ENCODE assay signal across 1 cellular context in genomic region chr17:46982577-46982976, GRCh38.
TF ChIP-seq lines count a peak whose summit lies in the region.

No MANE protein-coding gene starts in this region.

TF ChIP-seq in HepG2, 621 proteins besides CTCF, POLR2A, EP300 and RAD21 (continued from another document):
- TF ChIP-seq ZNF770 (CRISPR knock-in tag; IDR thresholded peaks at IDR 0.05) (no peak), XRCC5 (optimal IDR thresholded peaks at IDR 0.05; ENCODE audit: low read length) (no peak), ZNF766 (CRISPR knock-in tag; IDR thresholded peaks at IDR 0.05; ENCODE audit: borderline replicate concordance) (no peak), ZNF331 (CRISPR knock-in tag; IDR thresholded peaks at IDR 0.05) (peak; percentile 33; the same call in 1 of the 2 replicates), GRHL1 (CRISPR knock-in tag; conservative IDR thresholded peaks at IDR 0.05) (no peak), HNF4A (CRISPR knock-in tag; IDR thresholded peaks at IDR 0.05) (peak; percentile 43; the same call in 1 of the 2 replicates), FOXA3 (CRISPR knock-in tag; IDR thresholded peaks at IDR 0.05) (peak; percentile 89), FOXC1 (CRISPR knock-in tag; IDR thresholded peaks at IDR 0.05; ENCODE audit: borderline replicate concordance) (no peak), ELF4 (CRISPR knock-in tag; IDR thresholded peaks at IDR 0.05; ENCODE audit: borderline replicate concordance) (no peak), ZSCAN29 (CRISPR knock-in tag; conservative IDR thresholded peaks at IDR 0.05) (no peak), ARID5B (CRISPR knock-in tag; IDR thresholded peaks at IDR 0.05) (peak; percentile 60), GTF3A (CRISPR knock-in tag; conservative IDR thresholded peaks at IDR 0.05) (no peak), NONO (IDR thresholded peaks at IDR 0.05) (no peak), NONO (CRISPR knock-in tag; conservative IDR thresholded peaks at IDR 0.05) (peak; percentile 55; the same call in 1 of the 2 replicates), TSC22D2 (CRISPR knock-in tag; IDR thresholded peaks at IDR 0.05; ENCODE audit: borderline replicate concordance) (no peak), NCOA2 (CRISPR knock-in tag; IDR thresholded peaks at IDR 0.05) (peak; percentile 44; the same call in 1 of the 2 replicates), ZNF205 (CRISPR knock-in tag; IDR thresholded peaks at IDR 0.05) (no peak), NFKB2 (CRISPR knock-in tag; IDR thresholded peaks at IDR 0.05; ENCODE audit: borderline replicate concordance) (no peak), RNF2 (conservative IDR thresholded peaks at IDR 0.05; ENCODE audit: low read depth) (no peak), FOXO1 (CRISPR knock-in tag; IDR thresholded peaks at IDR 0.05) (peak; percentile 72), ZNF281 (CRISPR knock-in tag; IDR thresholded peaks at IDR 0.05; ENCODE audit: borderline replicate concordance) (peak; percentile 47; the same call in 1 of the 2 replicates), SIX1 (CRISPR knock-in tag; IDR thresholded peaks at IDR 0.05; ENCODE audit: borderline replicate concordance) (no peak), ZNF296 (CRISPR knock-in tag; conservative IDR thresholded peaks at IDR 0.05) (no peak), SALL1 (CRISPR knock-in tag; IDR thresholded peaks at IDR 0.05) (peak; percentile 34; the same call in 1 of the 2 replicates), PRDM4 (CRISPR knock-in tag; IDR thresholded peaks at IDR 0.05; ENCODE audit: borderline replicate concordance) (no peak), GATAD2A (CRISPR knock-in tag; IDR thresholded peaks at IDR 0.05) (peak; percentile 78), ZBTB3 (CRISPR knock-in tag; IDR thresholded peaks at IDR 0.05; ENCODE audit: borderline replicate concordance, low read depth) (no peak), FOXK1 (CRISPR knock-in tag; IDR thresholded peaks at IDR 0.05; ENCODE audit: borderline replicate concordance, low read depth) (peak; percentile 43; the same call in 1 of the 2 replicates), SAP130 (CRISPR knock-in tag; IDR thresholded peaks at IDR 0.05; ENCODE audit: low read depth) (peak; percentile 49), CBX5 (CRISPR knock-in tag; IDR thresholded peaks at IDR 0.05; ENCODE audit: borderline replicate concordance) (no peak), ZZZ3 (CRISPR knock-in tag; IDR thresholded peaks at IDR 0.05; ENCODE audit: borderline replicate concordance) (no peak), FOXP1 (IDR thresholded peaks at IDR 0.05) (no peak), FOXP1 (CRISPR knock-in tag; IDR thresholded peaks at IDR 0.05) (peak; percentile 62), HNRNPK (IDR thresholded peaks at IDR 0.05; ENCODE audit: low read depth, low read length, poor library complexity, severe bottlenecking) (no peak), HDAC1 (CRISPR knock-in tag; IDR thresholded peaks at IDR 0.05) (peak; percentile 45), ARNT2 (CRISPR knock-in tag; IDR thresholded peaks at IDR 0.05; ENCODE audit: low read depth) (no peak), ZNF569 (CRISPR knock-in tag; IDR thresholded peaks at IDR 0.05; ENCODE audit: borderline replicate concordance) (no peak), TBX2 (CRISPR knock-in tag; IDR thresholded peaks at IDR 0.05; ENCODE audit: borderline replicate concordance) (peak; percentile 40; the same call in 1 of the 2 replicates), ZKSCAN5 (CRISPR knock-in tag; IDR thresholded peaks at IDR 0.05) (no peak), MAX (IDR thresholded peaks at IDR 0.05) (0 out of 2 replicates have a peak, but pooled peaks have one; percentile 11), ZSCAN21 (CRISPR knock-in tag; IDR thresholded peaks at IDR 0.05; ENCODE audit: borderline replicate concordance) (no peak), ZNF513 (CRISPR knock-in tag; conservative IDR thresholded peaks at IDR 0.05) (no peak), ZSCAN31 (CRISPR knock-in tag; IDR thresholded peaks at IDR 0.05; ENCODE audit: low read depth) (no peak), RXRB (CRISPR knock-in tag; IDR thresholded peaks at IDR 0.05; ENCODE audit: borderline replicate concordance) (peak; percentile 35; the same call in 1 of the 2 replicates), ZNF274 (CRISPR knock-in tag; IDR thresholded peaks at IDR 0.05) (no peak), SATB2 (CRISPR knock-in tag; IDR thresholded peaks at IDR 0.05) (no peak), FOXP4 (CRISPR knock-in tag; IDR thresholded peaks at IDR 0.05) (peak; percentile 48; the same call in 1 of the 2 replicates), SP140L (CRISPR knock-in tag; IDR thresholded peaks at IDR 0.05; ENCODE audit: borderline replicate concordance) (no peak), NCOR1 (IDR thresholded peaks at IDR 0.05; ENCODE audit: borderline replicate concordance, low read length) (no peak), TFAP4 (IDR thresholded peaks at IDR 0.05; ENCODE audit: borderline replicate concordance, low read depth) (no peak)
